ENCODE assay signal across 37 cellular contexts in the genomic region with DNA sequence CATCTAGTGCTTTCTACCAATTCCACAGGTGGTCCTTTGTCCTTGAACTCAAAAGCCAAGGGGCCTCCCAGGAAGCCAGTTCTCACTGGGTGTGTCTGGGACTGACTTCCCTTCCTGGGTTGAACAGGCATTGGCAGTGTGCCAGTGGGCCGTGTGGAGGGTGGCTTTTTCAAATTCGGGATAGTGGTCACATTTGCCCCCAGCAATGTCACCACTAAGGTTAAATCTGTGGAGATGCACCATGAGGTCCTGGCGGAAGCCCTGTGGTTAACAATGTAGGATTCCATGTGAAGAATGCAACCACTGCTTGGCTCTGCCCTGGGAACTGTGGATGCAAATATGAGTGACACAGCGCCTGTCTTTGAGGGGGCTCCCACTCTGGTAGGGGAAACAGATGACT. TPM values are rescaled to one million over a fixed set of nuclear protein-coding genes. Genes with fewer than 3 reads are reported as not detected.
"Had no signal": no experiment of that assay in that cellular context is flagged by ENCODE, and none has a peak within 500 bp of the region (broad histone marks: within the 10 kb centered on the region; RNA-seq: fewer than 3 reads in every experiment).

No MANE protein-coding gene starts in this region.

- H2AFZ ChIP-seq: PC-9 had no signal

- H3K27me3 ChIP-seq: brain microvascular endothelial cell had no signal

- H3K4me2 ChIP-seq: KMS-11, PC-9 had no signal

- ATAC-seq: SK-N-SH treated with all-trans-retinoic acid at 6 μM for 48 hours had no signal

- DNase-seq: activated B cell treated with CpG ODN at 0.5 μM for 24 hours; activated CD4-positive, alpha-beta memory T cell treated with anti-CD3 and anti-CD28 coated beads for 36 hours; activated CD4-positive, alpha-beta T cell treated with anti-CD3 and anti-CD28 coated beads for 4 hours; activated CD4-positive, alpha-beta T cell treated with anti-CD3 and anti-CD28 coated beads, Interleukin-2, amount 50 U/mL, for 1 hour; activated CD4-positive, CD25-positive, alpha-beta regulatory T cell treated with anti-CD3 and anti-CD28 coated beads, Interleukin-2, amount 50 U/mL, for 72 hours; activated CD8-positive, alpha-beta memory T cell treated with anti-CD3 and anti-CD28 coated beads, Interleukin-2, amount 50 U/mL, for 48 hours; activated effector memory CD4-positive, alpha-beta T cell treated with Interleukin-2 at 50 U/mL for 16 hours; activated naive CD4-positive, alpha-beta T cell; activated naive CD4-positive, alpha-beta T cell treated with anti-CD3 and anti-CD28 coated beads, Interleukin-2, amount 50 U/mL, for 16 hours; activated naive CD8-positive, alpha-beta T cell treated with anti-CD3 and anti-CD28 coated beads for 36 hours; activated T-cell treated with anti-CD3 and anti-CD28 coated beads, Interleukin-2, amount 50 U/mL, for 48 hours; amniotic stem cell; aorta; brain microvascular endothelial cell; NCI-H1092 treated with DMSO at 0.1 percent for 48 hours; NCI-H1417; NCI-H146; NCI-H187 treated with DMSO at 0.1 percent for 48 hours; NCI-H2081; NCI-H2171 treated with DMSO at 0.1 percent for 48 hours; NCI-H2227 treated with DMSO at 0.1 percent for 48 hours; NCI-H524 treated with DMSO at 0.1 percent for 48 hours; NCI-H748 treated with DMSO at 0.1 percent for 48 hours; NK-92 treated with Interleukin-12 subunit alpha and Interleukin-12 subunit beta, amount 100 ng/mL, for 24 hours; PC-9; SHP77; T-helper 1 cell; T-helper 2 cell; T-helper 9 cell had no signal

- H3K4me3 ChIP-seq: PC-9 had no signal

- H3K9ac ChIP-seq: KMS-11 had no signal

- H3K27ac ChIP-seq: brain microvascular endothelial cell, KMS-11, PC-9, VCaP had no signal

- H3K36me3 ChIP-seq: brain microvascular endothelial cell had no signal

RNA-seq across cellular contexts. Expression of gene MTNR1B, which starts 53.2 kb away (rescaled TPM):
- total RNA-seq: activated B cell treated with CpG ODN at 0.5 μM for 24 hours; activated CD4-positive, alpha-beta memory T cell treated with anti-CD3 and anti-CD28 coated beads for 36 hours; activated naive CD8-positive, alpha-beta T cell treated with anti-CD3 and anti-CD28 coated beads for 36 hours; aorta; chondrocyte; LHCN-M2; NCI-H460; OCI-LY7; PC-9; SK-MEL-5 had no signal
- polyA plus RNA-seq: aorta had no signal
